ENCODE assay signal across 8 cellular contexts in the genomic region with DNA sequence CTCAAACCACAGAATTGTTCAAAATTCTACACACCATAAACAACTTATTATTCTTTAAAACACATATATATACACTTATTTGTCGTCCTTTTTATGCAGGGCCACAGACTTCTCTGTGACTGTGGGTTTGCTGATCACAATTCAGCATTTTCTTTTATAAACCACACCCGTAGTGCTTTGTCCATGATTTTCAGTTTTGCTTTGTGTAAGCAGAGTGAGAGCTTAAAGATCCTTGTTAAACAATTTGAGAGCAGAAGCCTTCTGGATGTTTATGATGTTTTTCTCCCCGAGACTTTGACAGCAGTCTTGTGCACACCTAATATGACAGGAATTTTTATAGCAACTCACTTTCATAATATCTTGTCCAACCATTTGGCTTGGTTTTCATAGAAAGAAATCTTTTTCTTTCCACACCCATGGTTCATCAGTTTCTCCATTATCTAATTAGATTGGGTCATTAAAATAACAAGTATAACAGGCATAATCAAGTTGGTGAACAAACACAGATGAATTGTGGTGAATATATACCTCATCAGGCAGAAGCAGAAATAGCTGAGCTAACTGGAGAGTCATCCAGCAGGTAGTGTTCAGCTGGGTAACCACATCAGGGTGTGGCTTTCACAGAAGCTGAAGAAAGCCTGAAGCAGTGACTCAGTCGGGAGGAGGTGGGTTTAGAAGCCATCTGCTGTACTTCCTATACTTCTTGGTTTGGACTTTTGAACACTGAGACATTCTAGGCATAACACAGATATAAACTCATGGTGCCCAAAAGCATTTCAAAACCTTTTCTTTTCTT. TPM values are rescaled to one million over a fixed set of nuclear protein-coding genes. Genes with fewer than 3 reads are reported as not detected.
DNase-seq lines count a peak whose midpoint lies in the region; ATAC-seq and TF ChIP-seq lines count a peak whose summit lies in the region.

No MANE protein-coding gene starts in this region.

- H3K9me3 ChIP-seq in RWPE2 (ENCODE audit: severe bottlenecking) = no peaks in the 10 kb centered on the region
- no peaks in the 10 kb centered on the region for H3K9me3 ChIP-seq in sigmoid colon

- H3K27ac Mint-ChIP-seq in activated naive CD8-positive, alpha-beta T cell treated with anti-CD3 and anti-CD28 coated beads, Interleukin-2, amount 10 ng/mL, durations not matched to agents 7 days and 5 days = peak overlapping the region; percentile 17

- peaks cover 27% of the 10 kb centered on the region for H3K4me1 Mint-ChIP-seq in activated naive CD8-positive, alpha-beta T cell treated with anti-CD3 and anti-CD28 coated beads, Interleukin-2, amount 10 ng/mL, durations not matched to agents 7 days and 5 days

- no peak for TF ChIP-seq POLR2A in sigmoid colon (IDR thresholded peaks at IDR 0.05)

- DNase-seq in RWPE2 (ENCODE audit: low spot score) (peak; percentile 71), D341Med (ENCODE audit: low spot score) (no peak), sigmoid colon (no peak), T1000 (lab: John Stamatoyannopoulos, UW) (no peak), medulla oblongata (ENCODE audit: extremely low spot score) (no peak)
- DNase-seq in activated naive CD8-positive, alpha-beta T cell treated with anti-CD3 and anti-CD28 coated beads, Interleukin-2, amount 10 ng/mL, durations not matched to agents 7 days and 5 days = no peak
- DNase-seq in stimulated activated CD4-positive, alpha-beta T cell treated with anti-CD3 and anti-CD28 coated beads, Interleukin-1b, Interleukin-23, amount 100 ng/mL, for 24 hours (ENCODE audit: low read depth in 4 of 4, low spot score in 1 of 4) = peak; percentile 30 to 36 (median 32)

- H3K27ac ChIP-seq in RWPE2 (ENCODE audit: poor library complexity, severe bottlenecking) (peak overlapping the region; percentile 66), sigmoid colon (no peak overlapping the region)

- TF ChIP-seq CTCF in RWPE2 (IDR thresholded peaks at IDR 0.05; ENCODE audit: poor library complexity, severe bottlenecking) = no peak
- no peak for TF ChIP-seq CTCF in sigmoid colon (IDR thresholded peaks at IDR 0.05)

- H3K4me3 Mint-ChIP-seq in activated naive CD8-positive, alpha-beta T cell treated with anti-CD3 and anti-CD28 coated beads, Interleukin-2, amount 10 ng/mL, durations not matched to agents 7 days and 5 days = peak overlapping the region; percentile 37

- H3K36me3 ChIP-seq in RWPE2 (ENCODE audit: low read depth) (no peaks in the 10 kb centered on the region), sigmoid colon (no peaks in the 10 kb centered on the region)

- no peaks in the 10 kb centered on the region for H3K9me3 Mint-ChIP-seq in activated naive CD8-positive, alpha-beta T cell treated with anti-CD3 and anti-CD28 coated beads, Interleukin-2, amount 10 ng/mL, durations not matched to agents 7 days and 5 days

- peak; percentile 50 for ATAC-seq in GM21619 (IDR thresholded peaks at IDR 0.05; ENCODE audit: unreplicated experiment)
- ATAC-seq in RWPE2 (ENCODE audit: low read depth) = peak; percentile 98
- peak; percentile 99 for ATAC-seq in activated naive CD8-positive, alpha-beta T cell treated with anti-CD3 and anti-CD28 coated beads, Interleukin-2, amount 10 ng/mL, durations not matched to agents 7 days and 5 days (ENCODE audit: low read depth)

- no peak for TF ChIP-seq EP300 in sigmoid colon (IDR thresholded peaks at IDR 0.05)

- no peaks in the 10 kb centered on the region for H3K27me3 ChIP-seq in RWPE2 (ENCODE audit: insufficient read depth, poor library complexity, severe bottlenecking)
- H3K27me3 ChIP-seq in sigmoid colon = no peaks in the 10 kb centered on the region

- no peak overlapping the region for H3K4me3 ChIP-seq in RWPE2 (ENCODE audit: severe bottlenecking)
- H3K4me3 ChIP-seq in sigmoid colon = no peak overlapping the region

- H3K27me3 Mint-ChIP-seq in activated naive CD8-positive, alpha-beta T cell treated with anti-CD3 and anti-CD28 coated beads, Interleukin-2, amount 10 ng/mL, durations not matched to agents 7 days and 5 days = no peaks in the 10 kb centered on the region

- POLR2A ChIA-PET in activated naive CD8-positive, alpha-beta T cell treated with anti-CD3 and anti-CD28 coated beads, Interleukin-2, amount 10 ng/mL, durations not matched to agents 7 days and 5 days (lab: Charles Lee) = interaction anchor here (1.4 kb wide), 1 partner anchor 11 kb away, joined by 6 read pairs; no protein-coding TSS in a partner anchor

- WGBS in sigmoid colon, 2 donors = 25 to 51% methylated on average over 4 of the region's 4 CpGs

- H3K4me1 ChIP-seq in RWPE2 (ENCODE audit: insufficient read depth, poor library complexity, severe bottlenecking) (peaks cover 14% of the 10 kb centered on the region), sigmoid colon (peaks cover 0 to 11% (median 4%) of the 10 kb centered on the region in 4 donors)

- intact Hi-C loops in sigmoid colon (cut with DNase I) = no loop called here

- peaks cover 54% of the 10 kb centered on the region for H3K36me3 Mint-ChIP-seq in activated naive CD8-positive, alpha-beta T cell treated with anti-CD3 and anti-CD28 coated beads, Interleukin-2, amount 10 ng/mL, durations not matched to agents 7 days and 5 days

RNA-seq across cellular contexts. Expression of gene KANK1, which starts 57.1 kb away (rescaled TPM):
- 1 to 10 TPM; 4.1 to 4.3 TPM for total RNA-seq in activated naive CD8-positive, alpha-beta T cell treated with anti-CD3 and anti-CD28 coated beads, Interleukin-2, amount 10 ng/mL, durations not matched to agents 7 days and 5 days
- 100 to 1,000 TPM in 1 of 4 donors, 10 to 100 TPM in 3; 67.8 to 127 (median 91.0) TPM for total RNA-seq in sigmoid colon
- polyA plus RNA-seq in sigmoid colon = 10 to 100 TPM; 11.5 to 21.0 (median 15.0) TPM

Comparison
In these comparisons a context has a peak if more than half of its experiments do, and no peak if none do; other contexts are left out.
1. DNase-seq: peak in RWPE2 (single experiment) and stimulated activated CD4-positive, alpha-beta T cell treated with anti-CD3 and anti-CD28 coated beads, Interleukin-1b, Interleukin-23, amount 100 ng/mL, for 24 hours (4 of 4); none in activated naive CD8-positive, alpha-beta T cell treated with anti-CD3 and anti-CD28 coated beads, Interleukin-2, amount 10 ng/mL, durations not matched to agents 7 days and 5 days (single experiment), D341Med (single experiment), sigmoid colon (single experiment), T1000 (single experiment) and medulla oblongata (single experiment).
2. RNA of gene KANK1, which starts 57.1 kb away (total RNA-seq): 67.8 to 127 TPM in sigmoid colon; 4.1 to 4.3 TPM in activated naive CD8-positive, alpha-beta T cell treated with anti-CD3 and anti-CD28 coated beads, Interleukin-2, amount 10 ng/mL, durations not matched to agents 7 days and 5 days; every median in the first group is over 10 times any median in the second.
3. Peak in every context shown above with its lines, with median percentiles within 50 percentile points of each other: ATAC-seq.